In genomic region chr6:35486005-35486925, GRCh38 we compare ENCODE assay signal across 10 cellular contexts. TPM values are rescaled to one million over a fixed set of nuclear protein-coding genes. Genes with fewer than 3 reads are reported as not detected.
DNase-seq lines count a peak whose midpoint lies in the region; ATAC-seq and TF ChIP-seq lines count a peak whose summit lies in the region.
"Had no signal": no experiment of that assay in that cellular context is flagged by ENCODE, and none has a peak within 500 bp of the region (broad histone marks: within the 10 kb centered on the region; RNA-seq: fewer than 3 reads in every experiment).

No MANE protein-coding gene starts in this region.

- H2AFZ ChIP-seq in IMR-90 (replicated peaks; ENCODE audit: low read length, poor library complexity), result peak overlapping the region; percentile 85

- H3K4me2 ChIP-seq in IMR-90 (ENCODE audit: low read depth, low read length), result no peak overlapping the region

- no peaks in the 10 kb centered on the region for H3K9me3 ChIP-seq in IMR-90 (ENCODE audit: control insufficient read depth, insufficient read depth, low read length)

- ATAC-seq in IMR-90 (ENCODE audit: low read depth) (no peak), left colon (peak; percentile 79), HG03521 (IDR thresholded peaks at IDR 0.05; ENCODE audit: unreplicated experiment) (no peak)
- ATAC-seq in stimulated activated naive B cell treated with anti-CD40 and anti-IgM and Interleukin-4, amounts not matched to agents 10 μg/mL and 1 μg/mL and 100 μg/mL, for 72 hours (replicated peaks), result no peak

- CTCF ChIA-PET in IMR-90 (lab: Yijun Ruan, JAX), result no interaction called here

- peak overlapping the region; percentile 91 for H3K4ac ChIP-seq in IMR-90 (ENCODE audit: low read depth, low read length)

- H3K27me3 Mint-ChIP-seq in stimulated activated naive B cell treated with anti-CD40 and anti-IgM and Interleukin-4, amounts not matched to agents 10 μg/mL and 1 μg/mL and 100 μg/mL, for 72 hours, result peaks cover 10 to 11% of the 10 kb centered on the region in 2 donors

- H2AK9ac ChIP-seq in IMR-90 (replicated peaks; ENCODE audit: low read depth, low read length, poor library complexity), result peak overlapping the region; percentile 94

- BruUV-seq in IMR-90 (replicated peaks; lab: Mats Ljungman, UMichigan), result no TSS peak

- H3K9me1 ChIP-seq in IMR-90 (ENCODE audit: insufficient read depth, low read length), result peaks cover 39% of the 10 kb centered on the region

- H4K8ac ChIP-seq in IMR-90 (ENCODE audit: low read depth in 2 of 2, low read length in 2 of 2), result peak overlapping the region; percentile 76 to 84

- TF ChIP-seq CTCF in IMR-90 (conservative IDR thresholded peaks at IDR 0.05; ENCODE audit: low read depth, low read length) (no peak), cardiac fibroblast (IDR thresholded peaks at IDR 0.05; ENCODE audit: low read depth, low read length) (no peak)

- peak overlapping the region; percentile 99 for H2AK5ac ChIP-seq in IMR-90 (ENCODE audit: low read depth, low read length)

- no peaks in the 10 kb centered on the region for H3K27me3 ChIP-seq in IMR-90 (ENCODE audit: control insufficient read depth, insufficient read depth, low read length)

- H2BK20ac ChIP-seq in IMR-90 (ENCODE audit: low read depth, low read length), result peak overlapping the region; percentile 25; the same call in 1 of the 2 replicates

- in situ Hi-C loops in IMR-90 (cut with MboI; ENCODE audit: low sequenced_read_pairs), result no loop called here

- H2BK120ac ChIP-seq in IMR-90 (ENCODE audit: low read depth, low read length), result peak overlapping the region; percentile 88

- no peak for TF ChIP-seq RAD21 in IMR-90 (IDR thresholded peaks at IDR 0.05; ENCODE audit: low read length)

- DNase-seq in IMR-90 (no peak), cardiac fibroblast (ENCODE audit: low read depth in 2 of 2) (peak; percentile 39 to 63), left colon (peak; percentile 90), caudate nucleus (lab: John Stamatoyannopoulos, UW) (no peak)
- no peak for DNase-seq in stimulated activated naive B cell treated with anti-CD40 and anti-IgM and Interleukin-4, amounts not matched to agents 10 μg/mL and 1 μg/mL and 100 μg/mL, for 72 hours
- DNase-seq in activated CD4-positive, alpha-beta T cell treated with anti-CD3 and anti-CD28 coated beads, Interleukin-2, amount 50 U/mL, for 4 hours, result no peak
- no peak for DNase-seq in activated CD4-positive, alpha-beta T cell treated with anti-CD3 and anti-CD28 coated beads for 48 hours
- DNase-seq: activated CD4-positive, alpha-beta T cell treated with anti-CD3 and anti-CD28 coated beads for 4 hours; NCI-H1694 had no signal

- no peaks in the 10 kb centered on the region for H3K9me3 Mint-ChIP-seq in stimulated activated naive B cell treated with anti-CD40 and anti-IgM and Interleukin-4, amounts not matched to agents 10 μg/mL and 1 μg/mL and 100 μg/mL, for 72 hours

- peak overlapping the region; percentile 91 for H3K14ac ChIP-seq in IMR-90 (replicated peaks; ENCODE audit: low read depth, low read length)

- no peak for TF ChIP-seq POLR2A in IMR-90 (IDR thresholded peaks at IDR 0.05; ENCODE audit: low read depth, low read length)

- H3K27ac ChIP-seq in IMR-90 (ENCODE audit: insufficient read depth, low read length) (peak overlapping the region; percentile 70), caudate nucleus (ENCODE audit: low read depth, low read length) (no peak overlapping the region)

- peak overlapping the region; percentile 36; the same call in 1 of the 2 replicates for H3K56ac ChIP-seq in IMR-90 (ENCODE audit: extremely low read depth, insufficient read depth, low read length)

- H3K9ac ChIP-seq in IMR-90 (ENCODE audit: low read depth, low read length), result peak overlapping the region; percentile 5; the same call in 1 of the 2 replicates

- no peak overlapping the region for H3K4me3 Mint-ChIP-seq in stimulated activated naive B cell treated with anti-CD40 and anti-IgM and Interleukin-4, amounts not matched to agents 10 μg/mL and 1 μg/mL and 100 μg/mL, for 72 hours

- dilution Hi-C loops in IMR-90 (cut with HindIII; ENCODE audit: low sequenced_read_pairs, unreplicated experiment), result no loop called here

- peak overlapping the region; percentile 31; the same call in 1 of the 2 replicates for H3K18ac ChIP-seq in IMR-90 (ENCODE audit: low read depth, low read length)

- peaks cover 30% of the 10 kb centered on the region for H3K36me3 ChIP-seq in IMR-90 (ENCODE audit: control insufficient read depth, insufficient read depth, low read length)

- intact Hi-C loops in IMR-90 (cut with micrococcal nuclease) (no loop called here), left colon (cut with DNase I, micrococcal nuclease) (no loop called here)

- peak overlapping the region; percentile 93 for H2BK5ac ChIP-seq in IMR-90 (ENCODE audit: low read depth, low read length, poor library complexity, severe bottlenecking)

- H3K4me3 ChIP-seq in IMR-90 (ENCODE audit: insufficient read depth, low read depth, low read length), result no peak overlapping the region
- H3K4me3 ChIP-seq in cardiac fibroblast (replicated peaks in 1 of 2; ENCODE audit: low read depth in 2 of 2, low read length in 2 of 2), result no peak overlapping the region

- H4K5ac ChIP-seq in IMR-90 (ENCODE audit: low read depth, low read length), result peak overlapping the region; percentile 14; the same call in 1 of the 2 replicates

- H3K4me1 Mint-ChIP-seq in stimulated activated naive B cell treated with anti-CD40 and anti-IgM and Interleukin-4, amounts not matched to agents 10 μg/mL and 1 μg/mL and 100 μg/mL, for 72 hours, result peaks cover 5 to 7% of the 10 kb centered on the region in 2 donors

- H3K79me1 ChIP-seq in IMR-90 (ENCODE audit: low read depth in 1 of 2, low read length in 2 of 2), result peaks cover 51 to 95% of the 10 kb centered on the region in 2 experiments

- H3K27ac Mint-ChIP-seq in stimulated activated naive B cell treated with anti-CD40 and anti-IgM and Interleukin-4, amounts not matched to agents 10 μg/mL and 1 μg/mL and 100 μg/mL, for 72 hours, result peak overlapping the region; percentile 25

- peaks cover 46% of the 10 kb centered on the region for H3K4me1 ChIP-seq in IMR-90 (ENCODE audit: control insufficient read depth, insufficient read depth, low read length)

- H4K91ac ChIP-seq in IMR-90 (ENCODE audit: insufficient read depth, low read depth, low read length), result peak overlapping the region; percentile 96

- no peaks in the 10 kb centered on the region for H3K36me3 Mint-ChIP-seq in stimulated activated naive B cell treated with anti-CD40 and anti-IgM and Interleukin-4, amounts not matched to agents 10 μg/mL and 1 μg/mL and 100 μg/mL, for 72 hours

- H2BK15ac ChIP-seq in IMR-90 (ENCODE audit: low read depth, low read length), result peak overlapping the region; percentile 83; the same call in 1 of the 3 replicates

- H3K23ac ChIP-seq in IMR-90 (ENCODE audit: low read depth, low read length), result peak overlapping the region; percentile 77

- H4K20me1 ChIP-seq in IMR-90 (ENCODE audit: insufficient read depth, low read length), result peaks cover 14% of the 10 kb centered on the region; the same call in 1 of the 2 replicates

- WGBS in IMR-90 (ENCODE audit: extremely low coverage in 2 of 2, insufficient read length in 1 of 2), 2 experiments, result 58% methylated on average over 11 of the region's 61 CpGs; no CpG with 5 or more reads in 1 of the 2 experiments

- POLR2A ChIA-PET in IMR-90 (lab: Charles Lee; ENCODE audit: unreplicated experiment), result no interaction called here

TF ChIP-seq in IMR-90, 13 proteins besides CTCF, POLR2A, EP300 and RAD21:
- TF ChIP-seq RFX5 (IDR thresholded peaks at IDR 0.05; ENCODE audit: low read depth, low read length), result no peak
- no peak for TF ChIP-seq BHLHE40 (IDR thresholded peaks at IDR 0.05; ENCODE audit: low read depth, low read length)
- TF ChIP-seq FOS (IDR thresholded peaks at IDR 0.05; ENCODE audit: low read depth, low read length), result no peak
- TF ChIP-seq MAZ (IDR thresholded peaks at IDR 0.05; ENCODE audit: borderline replicate concordance, low read depth, low read length), result no peak
TF ChIP-seq in IMR-90: peak in this region for 0.

RNA-seq across cellular contexts. Expression of gene TEAD3, which starts 10.6 kb away (rescaled TPM):
- total RNA-seq in IMR-90 (2012; rRNA removed), result 5.0 and 5.2 TPM in 2 replicates
- 25.0 and 28.0 TPM in 2 replicates for polyA plus RNA-seq in IMR-90 (2012; rRNA removed)
- 16.6 and 30.2 TPM in 2 replicates for polyA plus RNA-seq in IMR-90 (2012; cell fraction: cytosol; rRNA removed)
- polyA plus RNA-seq in IMR-90 (2012; cell fraction: nucleus; rRNA removed; ENCODE audit: low replicate concordance), result 49.5 and 83.0 TPM in 2 replicates
- total RNA-seq in left colon, result 10 to 100 TPM; 25.5 to 32.1 TPM

RNA-seq across cellular contexts. Expression of gene RPL10A, which starts 18.1 kb away (rescaled TPM):
- total RNA-seq in IMR-90 (2012; rRNA removed) (1,746 and 2,310 TPM in 2 replicates), left colon (100 to 1,000 TPM; 901 to 914 TPM)
- polyA plus RNA-seq in IMR-90 (2012; rRNA removed), result 3,153 and 3,261 TPM in 2 replicates
- polyA plus RNA-seq in IMR-90 (2012; cell fraction: cytosol; rRNA removed), result 1,705 and 1,838 TPM in 2 replicates
- 1,133 and 1,323 TPM in 2 replicates for polyA plus RNA-seq in IMR-90 (2012; cell fraction: nucleus; rRNA removed; ENCODE audit: low replicate concordance)

RNA-seq across cellular contexts. Expression of gene TULP1, which starts 26.4 kb away (rescaled TPM):
- total RNA-seq in IMR-90 (2012; rRNA removed) (not detected in 2 replicates), left colon (not detected)
- polyA plus RNA-seq in IMR-90 (2012; rRNA removed), result not detected in 2 replicates
- polyA plus RNA-seq in IMR-90 (2012; cell fraction: cytosol; rRNA removed), result not detected in 2 replicates
- polyA plus RNA-seq in IMR-90 (2012; cell fraction: nucleus; rRNA removed; ENCODE audit: low replicate concordance), result not detected in 2 replicates

RNA-seq across cellular contexts. Expression of gene FANCE, which starts 34.1 kb away (rescaled TPM):
- total RNA-seq in IMR-90 (2012; rRNA removed) (7.5 and 9.1 TPM in 2 replicates), left colon (1 to 10 TPM; 3.8 to 4.9 TPM)
- polyA plus RNA-seq in IMR-90 (2012; rRNA removed), result 6.8 and 7.1 TPM in 2 replicates
- polyA plus RNA-seq in IMR-90 (2012; cell fraction: cytosol; rRNA removed), result 4.5 and 6.8 TPM in 2 replicates
- polyA plus RNA-seq in IMR-90 (2012; cell fraction: nucleus; rRNA removed; ENCODE audit: low replicate concordance), result 5.0 and 6.6 TPM in 2 replicates

Comparison
In these comparisons a context has a peak if more than half of its experiments do, and no peak if none do; other contexts are left out.
1. DNase-seq: peak in cardiac fibroblast (2 of 2) and left colon (2 of 2); none in IMR-90 (single experiment), stimulated activated naive B cell treated with anti-CD40 and anti-IgM and Interleukin-4, amounts not matched to agents 10 μg/mL and 1 μg/mL and 100 μg/mL, for 72 hours (single experiment), activated CD4-positive, alpha-beta T cell treated with anti-CD3 and anti-CD28 coated beads, Interleukin-2, amount 50 U/mL, for 4 hours (0 of 2), caudate nucleus (0 of 61) and activated CD4-positive, alpha-beta T cell treated with anti-CD3 and anti-CD28 coated beads for 48 hours (single experiment).